Comparison of ENCODE assay signal across 21 cellular contexts in genomic region chr2:18219676-18220075, GRCh38.
DNase-seq lines count a peak whose midpoint lies in the region; FAIRE-seq and TF ChIP-seq lines count a peak whose summit lies in the region.
"Had no signal": no experiment of that assay in that cellular context is flagged by ENCODE, and none has a peak within 500 bp of the region (broad histone marks: within the 10 kb centered on the region; RNA-seq: fewer than 3 reads in every experiment).

No MANE protein-coding gene starts in this region.

- H3K9me3 ChIP-seq in breast epithelium (no peaks in the 10 kb centered on the region), WERI-Rb-1 (ENCODE audit: severe bottlenecking) (no peaks in the 10 kb centered on the region), fibroblast of lung (ENCODE audit: control insufficient read depth, insufficient read depth, low read depth, low read length) (no peaks in the 10 kb centered on the region), ascending aorta (no peaks in the 10 kb centered on the region)
- H3K9me3 ChIP-seq: right atrium auricular region had no signal

- no peaks in the 10 kb centered on the region for H3K9me3 Mint-ChIP-seq in MCF 10A (ENCODE audit: unreplicated experiment)
- H3K9me3 Mint-ChIP-seq: activated naive CD8-positive, alpha-beta T cell treated with anti-CD3 and anti-CD28 coated beads, Interleukin-2, amount 50 U/mL, for 24 hours; activated T-helper 1 cell treated with anti-CD3 and anti-CD28 coated beads, Interleukin-12 subunit alpha, Interleukin-12 subunit beta, Interleukin-2, Interleukin-4 antibody, amounts not matched to agents 30 ng/mL and 10 ng/mL and 1 ng/mL, durations not matched to agents 14 hours and 24 hours and 36 hours; H9 had no signal

- TF ChIP-seq CTCF in MCF 10A (IDR thresholded peaks at IDR 0.05; ENCODE audit: unreplicated experiment), result peak; percentile 11
- TF ChIP-seq CTCF in breast epithelium (IDR thresholded peaks at IDR 0.05), result no peak
- TF ChIP-seq CTCF in WERI-Rb-1 (IDR thresholded peaks at IDR 0.05; ENCODE audit: low read depth, low read length), result peak; percentile 32; the same call in 1 of the 2 replicates
- TF ChIP-seq CTCF in fibroblast of lung (conservative IDR thresholded peaks at IDR 0.05 in 1 of 2, IDR thresholded peaks at IDR 0.05 in 1 of 2; ENCODE audit: low read depth in 1 of 2, low read length in 2 of 2), result peak; percentile 33 to 44
- peak in 1 of 3 experiments; percentile 3 for TF ChIP-seq CTCF in ascending aorta (IDR thresholded peaks at IDR 0.05)

- H3K4me1 Mint-ChIP-seq in MCF 10A (ENCODE audit: insufficient read depth, unreplicated experiment), result no peaks in the 10 kb centered on the region
- H3K4me1 Mint-ChIP-seq: activated naive CD8-positive, alpha-beta T cell treated with anti-CD3 and anti-CD28 coated beads, Interleukin-2, amount 50 U/mL, for 24 hours; H9; WTC11 had no signal

- H3K27ac Mint-ChIP-seq in MCF 10A (ENCODE audit: low read depth, unreplicated experiment), result no peak overlapping the region
- H3K27ac Mint-ChIP-seq: activated naive CD8-positive, alpha-beta T cell treated with anti-CD3 and anti-CD28 coated beads, Interleukin-2, amount 50 U/mL, for 24 hours; activated T-helper 1 cell treated with anti-CD3 and anti-CD28 coated beads, Interleukin-12 subunit alpha, Interleukin-12 subunit beta, Interleukin-2, Interleukin-4 antibody, amounts not matched to agents 30 ng/mL and 10 ng/mL and 1 ng/mL, durations not matched to agents 14 hours and 24 hours and 36 hours; H9; WTC11 had no signal

- no peaks in the 10 kb centered on the region for H3K79me2 ChIP-seq in fibroblast of lung (ENCODE audit: control insufficient read depth, insufficient read depth, low read length)
- H3K79me2 ChIP-seq: hepatocyte had no signal

- no peaks in the 10 kb centered on the region for H3K36me3 ChIP-seq in breast epithelium
- no peaks in the 10 kb centered on the region for H3K36me3 ChIP-seq in WERI-Rb-1
- H3K36me3 ChIP-seq in fibroblast of lung (ENCODE audit: control insufficient read depth, insufficient read depth, low read length), result no peaks in the 10 kb centered on the region
- no peaks in the 10 kb centered on the region for H3K36me3 ChIP-seq in ascending aorta
- H3K36me3 ChIP-seq: right atrium auricular region had no signal

- DNase-seq in MCF 10A (ENCODE audit: unreplicated experiment), result no peak
- no peak for DNase-seq in breast epithelium (ENCODE audit: low spot score in 2 of 2)
- no peak for DNase-seq in WERI-Rb-1
- DNase-seq in fibroblast of lung (ENCODE audit: low read depth in 2 of 2), result peak in 1 of 2 donors; percentile 13
- DNase-seq in ascending aorta (ENCODE audit: low spot score in 2 of 2), result no peak
- no peak for DNase-seq in SIG-M5 (lab: John Stamatoyannopoulos, UW)
- DNase-seq in stimulated activated CD4-positive, alpha-beta T cell treated with anti-CD3 and anti-CD28 coated beads, Interleukin-2, amount 100 ng/mL, for 24 hours, result no peak
- no peak for DNase-seq in GM12892 (ENCODE audit: insufficient read length)
- DNase-seq: activated CD8-positive, alpha-beta memory T cell treated with anti-CD3 and anti-CD28 coated beads for 24 hours; activated naive CD8-positive, alpha-beta T cell treated with anti-CD3 and anti-CD28 coated beads, Interleukin-2, amount 50 U/mL, for 24 hours; DND-41; H9; kidney glomerular epithelial cell; stimulated activated naive CD8-positive, alpha-beta T cell treated with anti-CD3 and anti-CD28 coated beads, Interleukin-15, Interleukin-2, amounts not matched to agents 100 U/mL and 50 U/mL, for 24 hours; T-helper 1 cell; trophoblast cell had no signal

- H3K4me3 ChIP-seq in breast epithelium, result no peak overlapping the region
- no peak overlapping the region for H3K4me3 ChIP-seq in WERI-Rb-1 (ENCODE audit: low read depth, low read length)
- H3K4me3 ChIP-seq in fibroblast of lung (replicated peaks in 1 of 4; ENCODE audit: control extremely low read depth in 1 of 4, insufficient read depth in 1 of 4, low read depth in 3 of 4, low read length in 4 of 4), result no peak overlapping the region
- no peak overlapping the region for H3K4me3 ChIP-seq in ascending aorta
- H3K4me3 ChIP-seq: coronary artery, hepatocyte, right atrium auricular region had no signal

- H3K27ac ChIP-seq in breast epithelium, result no peak overlapping the region
- H3K27ac ChIP-seq in WERI-Rb-1, result no peak overlapping the region
- no peak overlapping the region for H3K27ac ChIP-seq in fibroblast of lung (ENCODE audit: insufficient read depth, low read length)
- H3K27ac ChIP-seq in ascending aorta, result no peak overlapping the region
- H3K27ac ChIP-seq: coronary artery, hepatocyte, right atrium auricular region had no signal

- H4K20me1 ChIP-seq in fibroblast of lung (ENCODE audit: control insufficient read depth, extremely low read depth, insufficient read depth, low read length), result no peaks in the 10 kb centered on the region

- TF ChIP-seq POLR2A in breast epithelium (IDR thresholded peaks at IDR 0.05) (no peak), GM12892 (IDR thresholded peaks at IDR 0.05; ENCODE audit: low read depth, low read length) (no peak)

- H3K27me3 Mint-ChIP-seq in MCF 10A (ENCODE audit: insufficient read depth, unreplicated experiment), result no peaks in the 10 kb centered on the region
- H3K27me3 Mint-ChIP-seq: activated naive CD8-positive, alpha-beta T cell treated with anti-CD3 and anti-CD28 coated beads, Interleukin-2, amount 50 U/mL, for 24 hours had no signal

- no peaks in the 10 kb centered on the region for H3K36me3 Mint-ChIP-seq in MCF 10A (ENCODE audit: insufficient read depth, unreplicated experiment)
- H3K36me3 Mint-ChIP-seq: WTC11 had no signal

- no peak overlapping the region for H3K4me2 ChIP-seq in fibroblast of lung (ENCODE audit: extremely low read depth, insufficient read depth, low read length)
- H3K4me2 ChIP-seq: hepatocyte had no signal

- H3K4me1 ChIP-seq in breast epithelium (no peaks in the 10 kb centered on the region), fibroblast of lung (ENCODE audit: control insufficient read depth, extremely low read depth, insufficient read depth, low read length) (no peaks in the 10 kb centered on the region), ascending aorta (no peaks in the 10 kb centered on the region)
- H3K4me1 ChIP-seq: right atrium auricular region had no signal

- no peak overlapping the region for H3K4me3 Mint-ChIP-seq in MCF 10A (ENCODE audit: unreplicated experiment)
- H3K4me3 Mint-ChIP-seq: activated naive CD8-positive, alpha-beta T cell treated with anti-CD3 and anti-CD28 coated beads, Interleukin-2, amount 50 U/mL, for 24 hours; activated T-helper 1 cell treated with anti-CD3 and anti-CD28 coated beads, Interleukin-12 subunit alpha, Interleukin-12 subunit beta, Interleukin-2, Interleukin-4 antibody, amounts not matched to agents 30 ng/mL and 10 ng/mL and 1 ng/mL, durations not matched to agents 14 hours and 24 hours and 36 hours; H9; WTC11 had no signal

- CTCF ChIA-PET in MCF 10A (lab: Yijun Ruan, JAX), result interaction anchor here (0.7 to 0.8 kb wide), 3 partner anchors 71 to 1495 kb away, joined by 3 read pairs; no protein-coding TSS in a partner anchor

- no peaks in the 10 kb centered on the region for H3K27me3 ChIP-seq in breast epithelium
- H3K27me3 ChIP-seq in WERI-Rb-1 (ENCODE audit: insufficient read depth, low read depth, severe bottlenecking), result no peaks in the 10 kb centered on the region
- H3K27me3 ChIP-seq in fibroblast of lung (ENCODE audit: control insufficient read depth, insufficient read depth, low read length), result no peaks in the 10 kb centered on the region
- H3K27me3 ChIP-seq in ascending aorta, result no peaks in the 10 kb centered on the region
- H3K27me3 ChIP-seq: hepatocyte, right atrium auricular region had no signal

- no peak for FAIRE-seq in GM12892 (lab: Jason Lieb, UNC)

- intact Hi-C loops in MCF 10A (cut with micrococcal nuclease) (loop anchor here (2.0 kb wide), 1 partner anchor 159 kb away; no protein-coding TSS in a partner anchor), breast epithelium (cut with DNase I; ENCODE audit: low total_unique reads) (no loop called here), ascending aorta (cut with DNase I) (no loop called here)

- no TSS peak for BruUV-seq in MCF 10A (replicated peaks; lab: Mats Ljungman, UMichigan)

- no peak overlapping the region for H3K9ac ChIP-seq in fibroblast of lung (ENCODE audit: insufficient read depth, low read length)

- H2AFZ ChIP-seq in fibroblast of lung (ENCODE audit: low read length), result no peak overlapping the region
- H2AFZ ChIP-seq: hepatocyte had no signal

- POLR2A ChIA-PET in MCF 10A (lab: Yijun Ruan, JAX), result no interaction called here

Comparison
In these comparisons a context has a peak if more than half of its experiments do, and no peak if none do; other contexts are left out.
1. CTCF ChIP-seq: peak in MCF 10A (single experiment), WERI-Rb-1 (single experiment) and fibroblast of lung (2 of 2); none in breast epithelium (0 of 3).